In the genomic region with DNA sequence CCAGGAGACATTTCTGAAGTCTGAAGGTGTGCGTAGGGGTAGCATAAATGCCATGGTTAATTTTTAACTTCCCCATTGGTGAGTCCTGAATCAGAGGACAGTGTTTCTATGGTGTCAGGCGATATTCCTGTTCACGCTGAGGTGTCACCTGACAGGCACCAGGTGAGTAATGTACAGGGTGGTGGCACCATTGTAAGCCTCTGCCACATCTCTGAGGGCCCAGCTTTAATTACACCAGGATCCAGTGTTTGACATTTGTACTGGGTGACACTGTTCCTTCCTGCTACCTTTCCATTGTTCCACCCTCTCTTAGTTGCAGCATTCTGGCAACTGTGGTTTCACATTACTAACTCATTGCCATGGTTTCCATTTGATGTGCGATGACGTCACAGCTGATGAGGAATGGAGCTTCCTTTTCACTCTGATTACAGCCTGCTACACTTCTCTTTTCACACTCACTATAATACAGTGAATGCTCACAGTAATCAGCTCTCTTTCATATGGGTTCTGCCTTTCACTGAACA, we compare ENCODE assay signal across 7 cellular contexts. TPM values are rescaled to one million over a fixed set of nuclear protein-coding genes. Genes with fewer than 3 reads are reported as not detected.
DNase-seq lines count a peak whose midpoint lies in the region; ATAC-seq and TF ChIP-seq lines count a peak whose summit lies in the region.

No MANE protein-coding gene starts in this region.

- no peaks in the 10 kb centered on the region for H3K4me1 ChIP-seq in colonic mucosa

- H3K9ac ChIP-seq in colonic mucosa (ENCODE audit: low read depth in 2 of 2, low read length in 2 of 2) = no peak overlapping the region

- H3K27me3 Mint-ChIP-seq in CD4-positive, alpha-beta T cell = peaks cover 27% of the 10 kb centered on the region

- H3K36me3 Mint-ChIP-seq in CD4-positive, alpha-beta T cell (ENCODE audit: low read depth) = no peaks in the 10 kb centered on the region

- H3K4me3 ChIP-seq in colonic mucosa = no peak overlapping the region

- H3K27ac Mint-ChIP-seq in CD4-positive, alpha-beta T cell = no peak overlapping the region

- peak; percentile 52 for ATAC-seq in HG03354 (IDR thresholded peaks at IDR 0.05; ENCODE audit: poor library complexity, severe bottlenecking, unreplicated experiment)
- ATAC-seq in CD4-positive, alpha-beta T cell (ENCODE audit: poor library complexity) = no peak
- ATAC-seq in HG03196 (IDR thresholded peaks at IDR 0.05; ENCODE audit: unreplicated experiment) = no peak

- DNase-seq in NCI-H2196 treated with DMSO at 0.1 percent for 48 hours (lab: John Stamatoyannopoulos, UW; ENCODE audit: unreplicated experiment) (peak; percentile 75), colonic mucosa (peak; percentile 72), substantia nigra (lab: John Stamatoyannopoulos, UW) (no peak)
- DNase-seq in stimulated activated CD4-positive, alpha-beta T cell treated with anti-CD3 and anti-CD28 coated beads, Interleukin-1b, Interleukin-23, amount 100 ng/mL, for 48 hours = peak; percentile 57
- DNase-seq in CD4-positive, alpha-beta T cell = no peak

- H3K4me1 Mint-ChIP-seq in CD4-positive, alpha-beta T cell (ENCODE audit: low read depth) = no peaks in the 10 kb centered on the region

- intact Hi-C loops in colonic mucosa (cut with DNase I) = no loop called here
- intact Hi-C loops in CD4-positive, alpha-beta T cell (cut with DNase I, micrococcal nuclease) = no loop called here

- H3K9me3 Mint-ChIP-seq in CD4-positive, alpha-beta T cell = peaks cover 3% of the 10 kb centered on the region

- H3K9me3 ChIP-seq in colonic mucosa = no peaks in the 10 kb centered on the region
- H3K9me3 ChIP-seq in CD4-positive, alpha-beta T cell (ENCODE audit: control insufficient read depth, low read length) = no peaks in the 10 kb centered on the region

- no peak overlapping the region for H3K4me3 Mint-ChIP-seq in CD4-positive, alpha-beta T cell

- TF ChIP-seq CTCF in colonic mucosa (IDR thresholded peaks at IDR 0.05) = no peak
- TF ChIP-seq CTCF in CD4-positive, alpha-beta T cell (IDR thresholded peaks at IDR 0.05) = no peak

- CTCF ChIA-PET in CD4-positive, alpha-beta T cell (lab: Charles Lee) = no interaction called here

- H3K36me3 ChIP-seq in colonic mucosa = no peaks in the 10 kb centered on the region

- H3K27ac ChIP-seq in colonic mucosa (peak overlapping the region; percentile 57), substantia nigra (ENCODE audit: low read depth, low read length, poor library complexity, severe bottlenecking) (no peak overlapping the region)
- no peak overlapping the region for H3K27ac ChIP-seq in CD4-positive, alpha-beta T cell (ENCODE audit: low read depth, low read length)

- no peaks in the 10 kb centered on the region for H3K27me3 ChIP-seq in colonic mucosa
- no peaks in the 10 kb centered on the region for H3K27me3 ChIP-seq in CD4-positive, alpha-beta T cell (ENCODE audit: control insufficient read depth, insufficient read depth, low read length)

- POLR2A ChIA-PET in CD4-positive, alpha-beta T cell (lab: Charles Lee) = no interaction called here

RNA-seq across cellular contexts. Expression of gene MARK1, which starts 40.6 kb away (rescaled TPM):
- total RNA-seq in colonic mucosa = 1 to 10 TPM; 1.8 to 3.3 TPM
- total RNA-seq in CD4-positive, alpha-beta T cell = not detected

Comparison
In these comparisons a context has a peak if more than half of its experiments do, and no peak if none do; other contexts are left out.
1. DNase-seq: peak in NCI-H2196 treated with DMSO at 0.1 percent for 48 hours (single experiment), colonic mucosa (single experiment) and stimulated activated CD4-positive, alpha-beta T cell treated with anti-CD3 and anti-CD28 coated beads, Interleukin-1b, Interleukin-23, amount 100 ng/mL, for 48 hours (single experiment); none in CD4-positive, alpha-beta T cell (0 of 10) and substantia nigra (0 of 49).